2 cellular contexts compared by ENCODE assay signal in the genomic region with DNA sequence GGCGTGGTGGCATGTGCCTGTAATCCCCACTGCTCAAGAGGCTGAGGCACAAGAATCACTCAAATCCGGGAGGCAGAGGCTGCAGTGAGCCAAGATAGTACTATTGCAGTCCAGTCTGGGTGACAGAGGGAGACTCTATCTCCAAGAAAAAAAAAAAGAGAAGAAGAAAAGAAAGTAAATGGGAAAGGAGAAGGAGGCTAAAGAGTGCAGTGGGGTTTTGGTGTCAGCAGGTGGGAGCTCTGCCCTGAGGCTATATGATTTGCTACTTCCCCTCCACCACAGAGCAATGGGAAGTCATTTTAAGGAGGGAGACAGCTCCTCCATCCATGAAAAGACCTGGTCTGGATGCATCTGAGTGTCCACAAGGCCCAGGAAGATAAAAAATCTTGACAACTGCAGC.
TF ChIP-seq lines count a peak whose summit lies in the region.

No MANE protein-coding gene starts in this region.

TF ChIP-seq in HEK293, 187 proteins besides CTCF, POLR2A, EP300 and RAD21:
- TF ChIP-seq, protein P1, sequence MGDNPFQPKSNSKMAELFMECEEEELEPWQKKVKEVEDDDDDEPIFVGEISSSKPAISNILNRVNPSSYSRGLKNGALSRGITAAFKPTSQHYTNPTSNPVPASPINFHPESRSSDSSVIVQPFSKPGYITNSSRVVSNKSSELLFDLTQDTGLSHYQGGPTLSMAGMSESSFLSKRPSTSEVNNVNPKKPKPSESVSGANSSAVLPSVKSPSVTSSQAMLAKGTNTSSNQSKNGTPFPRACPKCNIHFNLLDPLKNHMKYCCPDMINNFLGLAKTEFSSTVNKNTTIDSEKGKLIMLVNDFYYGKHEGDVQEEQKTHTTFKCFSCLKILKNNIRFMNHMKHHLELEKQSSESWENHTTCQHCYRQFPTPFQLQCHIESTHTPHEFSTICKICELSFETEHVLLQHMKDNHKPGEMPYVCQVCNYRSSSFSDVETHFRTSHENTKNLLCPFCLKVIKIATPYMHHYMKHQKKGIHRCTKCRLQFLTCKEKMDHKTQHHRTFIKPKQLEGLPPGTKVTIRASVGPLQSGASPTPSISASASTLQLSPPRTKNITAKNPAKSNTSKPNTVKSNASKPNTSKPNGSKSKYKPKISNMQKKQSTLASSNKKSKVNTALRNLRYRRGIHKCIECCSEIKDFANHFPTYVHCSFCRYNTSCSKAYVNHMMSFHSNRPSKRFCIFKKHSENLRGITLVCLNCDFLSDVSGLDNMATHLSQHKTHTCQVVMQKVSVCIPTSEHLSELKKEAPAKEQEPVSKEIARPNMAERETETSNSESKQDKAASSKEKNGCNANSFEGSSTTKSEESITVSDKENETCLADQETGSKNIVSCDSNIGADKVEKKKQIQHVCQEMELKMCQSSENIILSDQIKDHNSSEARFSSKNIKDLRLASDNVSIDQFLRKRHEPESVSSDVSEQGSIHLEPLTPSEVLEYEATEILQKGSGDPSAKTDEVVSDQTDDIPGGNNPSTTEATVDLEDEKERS (tag by site-specific recombination; IDR thresholded peaks at IDR 0.05), result 0 out of 2 replicates have a peak, but pooled peaks have one; percentile 39
- no peak for TF ChIP-seq HOXC10 (CRISPR knock-in tag; IDR thresholded peaks at IDR 0.05)
- no peak for TF ChIP-seq ZBTB7A (tag by site-specific recombination; IDR thresholded peaks at IDR 0.05; ENCODE audit: low read depth)

TF ChIP-seq in K562, 482 proteins besides CTCF, POLR2A, EP300 and RAD21 (continued from another document):
- TF ChIP-seq, protein P2, sequence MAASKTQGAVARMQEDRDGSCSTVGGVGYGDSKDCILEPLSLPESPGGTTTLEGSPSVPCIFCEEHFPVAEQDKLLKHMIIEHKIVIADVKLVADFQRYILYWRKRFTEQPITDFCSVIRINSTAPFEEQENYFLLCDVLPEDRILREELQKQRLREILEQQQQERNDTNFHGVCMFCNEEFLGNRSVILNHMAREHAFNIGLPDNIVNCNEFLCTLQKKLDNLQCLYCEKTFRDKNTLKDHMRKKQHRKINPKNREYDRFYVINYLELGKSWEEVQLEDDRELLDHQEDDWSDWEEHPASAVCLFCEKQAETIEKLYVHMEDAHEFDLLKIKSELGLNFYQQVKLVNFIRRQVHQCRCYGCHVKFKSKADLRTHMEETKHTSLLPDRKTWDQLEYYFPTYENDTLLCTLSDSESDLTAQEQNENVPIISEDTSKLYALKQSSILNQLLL (CRISPR knock-in tag; IDR thresholded peaks at IDR 0.05; ENCODE audit: borderline replicate concordance), result no peak
- TF ChIP-seq JUND (IDR thresholded peaks at IDR 0.05; ENCODE audit: borderline replicate concordance, low read depth, low read length) (no peak), JUND (tag; IDR thresholded peaks at IDR 0.05; ENCODE audit: borderline replicate concordance, low read depth, low read length) (no peak), KAT7 (CRISPR knock-in tag; IDR thresholded peaks at IDR 0.05; ENCODE audit: borderline replicate concordance) (no peak), CBX3 (IDR thresholded peaks at IDR 0.05; ENCODE audit: borderline replicate concordance in 1 of 2, low read length in 2 of 2) (peak in 1 of 2 experiments; percentile 79; a peak in 1 of 3 replicates), CBX5 (IDR thresholded peaks at IDR 0.05; ENCODE audit: borderline replicate concordance, low read depth) (0 out of 2 replicates have a peak, but pooled peaks have one; percentile 75), KDM4B (IDR thresholded peaks at IDR 0.05; ENCODE audit: borderline replicate concordance in 2 of 2, low read depth in 1 of 2) (no peak), TRIM28 (IDR thresholded peaks at IDR 0.05) (peak; percentile 72; the same call in 1 of the 2 replicates), GATAD2B (IDR thresholded peaks at IDR 0.05; ENCODE audit: borderline replicate concordance) (no peak), SREBF2 (CRISPR knock-in tag; IDR thresholded peaks at IDR 0.05) (no peak), ZNF764 (CRISPR knock-in tag; IDR thresholded peaks at IDR 0.05; ENCODE audit: low read depth) (no peak)
- TF ChIP-seq, protein P3, sequence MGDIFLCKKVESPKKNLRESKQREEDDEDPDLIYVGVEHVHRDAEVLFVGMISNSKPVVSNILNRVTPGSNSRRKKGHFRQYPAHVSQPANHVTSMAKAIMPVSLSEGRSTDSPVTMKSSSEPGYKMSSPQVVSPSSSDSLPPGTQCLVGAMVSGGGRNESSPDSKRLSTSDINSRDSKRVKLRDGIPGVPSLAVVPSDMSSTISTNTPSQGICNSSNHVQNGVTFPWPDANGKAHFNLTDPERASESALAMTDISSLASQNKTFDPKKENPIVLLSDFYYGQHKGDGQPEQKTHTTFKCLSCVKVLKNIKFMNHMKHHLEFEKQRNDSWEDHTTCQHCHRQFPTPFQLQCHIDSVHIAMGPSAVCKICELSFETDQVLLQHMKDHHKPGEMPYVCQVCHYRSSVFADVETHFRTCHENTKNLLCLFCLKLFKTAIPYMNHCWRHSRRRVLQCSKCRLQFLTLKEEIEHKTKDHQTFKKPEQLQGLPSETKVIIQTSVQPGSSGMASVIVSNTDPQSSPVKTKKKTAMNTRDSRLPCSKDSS (IDR thresholded peaks at IDR 0.05; ENCODE audit: low read depth, partially characterized antibody), result peak; percentile 45
- TF ChIP-seq, protein P4, sequence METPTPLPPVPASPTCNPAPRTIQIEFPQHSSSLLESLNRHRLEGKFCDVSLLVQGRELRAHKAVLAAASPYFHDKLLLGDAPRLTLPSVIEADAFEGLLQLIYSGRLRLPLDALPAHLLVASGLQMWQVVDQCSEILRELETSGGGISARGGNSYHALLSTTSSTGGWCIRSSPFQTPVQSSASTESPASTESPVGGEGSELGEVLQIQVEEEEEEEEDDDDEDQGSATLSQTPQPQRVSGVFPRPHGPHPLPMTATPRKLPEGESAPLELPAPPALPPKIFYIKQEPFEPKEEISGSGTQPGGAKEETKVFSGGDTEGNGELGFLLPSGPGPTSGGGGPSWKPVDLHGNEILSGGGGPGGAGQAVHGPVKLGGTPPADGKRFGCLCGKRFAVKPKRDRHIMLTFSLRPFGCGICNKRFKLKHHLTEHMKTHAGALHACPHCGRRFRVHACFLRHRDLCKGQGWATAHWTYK (CRISPR knock-in tag; IDR thresholded peaks at IDR 0.05), result no peak
